19 cellular contexts compared by ENCODE assay signal in the genomic region with DNA sequence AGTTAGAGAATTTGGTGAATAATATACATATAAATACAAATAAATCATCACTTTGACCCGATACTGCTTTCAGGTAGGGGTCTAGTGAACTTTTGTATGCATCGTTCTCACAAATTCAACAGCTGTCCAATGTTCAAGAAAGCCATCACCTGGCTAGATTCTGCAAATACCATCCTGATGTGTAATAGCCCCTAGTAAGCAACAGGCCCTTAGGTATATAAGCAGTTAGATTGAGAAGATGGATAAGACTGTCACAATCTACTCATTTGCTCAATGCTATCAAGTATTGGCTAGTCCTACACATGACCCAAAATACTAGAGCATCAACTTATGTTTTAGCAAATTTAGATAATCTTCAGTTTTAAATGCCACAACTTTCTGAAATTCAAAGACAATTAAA. TPM values are rescaled to one million over a fixed set of nuclear protein-coding genes. Genes with fewer than 3 reads are reported as not detected.
A peak's percentile ranks its signal among the peaks of the same experiment; 100 is the strongest.
DNase-seq lines count a peak whose midpoint lies in the region; ATAC-seq and TF ChIP-seq lines count a peak whose summit lies in the region.
"Had no signal": no experiment of that assay in that cellular context is flagged by ENCODE, and none has a peak within 500 bp of the region (broad histone marks: within the 10 kb centered on the region; RNA-seq: fewer than 3 reads in every experiment).

No MANE protein-coding gene starts in this region.

- no peak overlapping the region for H3K4me2 ChIP-seq in trophoblast cell (ENCODE audit: low read length)

- no CpG with 5 or more reads among the region's 2 CpGs for WGBS in trophoblast cell (ENCODE audit: extremely low coverage, insufficient coverage, insufficient read length)

- H2BK120ac ChIP-seq in trophoblast cell (ENCODE audit: insufficient read depth, low read length, poor library complexity) = no peak overlapping the region

- no peak overlapping the region for H2BK12ac ChIP-seq in trophoblast cell (ENCODE audit: low read length)

- intact Hi-C loops in cardiac septum (cut with DNase I) = no loop called here

- H3K4me3 ChIP-seq in RWPE2 (ENCODE audit: severe bottlenecking) (no peak overlapping the region), trophoblast cell (ENCODE audit: low read depth, low read length) (no peak overlapping the region)
- H3K4me3 ChIP-seq: GM23248 had no signal

- no peak overlapping the region for H4K91ac ChIP-seq in trophoblast cell (ENCODE audit: low read depth, low read length)

- peaks cover 6% of the 10 kb centered on the region for H3K4me1 ChIP-seq in RWPE2 (ENCODE audit: insufficient read depth, poor library complexity, severe bottlenecking)
- peaks cover 29% of the 10 kb centered on the region for H3K4me1 ChIP-seq in foreskin keratinocyte
- peaks cover 4% of the 10 kb centered on the region in 2 experiments for H3K4me1 ChIP-seq in trophoblast cell (ENCODE audit: control insufficient read depth in 1 of 2, insufficient read depth in 2 of 2, low read length in 2 of 2)

- no peak for DNase-seq in RWPE2 (ENCODE audit: low spot score)
- DNase-seq in foreskin keratinocyte = peak; percentile 19 to 74
- peak; percentile 61 to 90 for DNase-seq in trophoblast cell
- DNase-seq in stimulated activated naive CD4-positive, alpha-beta T cell treated with Interleukin-2 at 50 U/mL for 16 hours (lab: John Stamatoyannopoulos, UW) = no peak
- DNase-seq in NCI-H774 (lab: John Stamatoyannopoulos, UW) = no peak
- DNase-seq in cardiac septum (ENCODE audit: low spot score) = no peak
- DNase-seq: C1 segment of cervical spinal cord; Calu3; CD4-positive, alpha-beta memory T cell; COR-L47; DMS153; DND-41; GM23248; H7; HCEC 1CT had no signal

- no peak overlapping the region for H4K12ac ChIP-seq in trophoblast cell (ENCODE audit: low read depth, low read length)

- no peak overlapping the region for H3K9ac ChIP-seq in trophoblast cell (ENCODE audit: low read length)
- H3K9ac ChIP-seq: GM23248 had no signal

- H4K8ac ChIP-seq in trophoblast cell (ENCODE audit: low read depth, low read length) = no peak overlapping the region

- H3K79me1 ChIP-seq in trophoblast cell (ENCODE audit: low read length) = no peaks in the 10 kb centered on the region

- H3K36me3 ChIP-seq in RWPE2 (ENCODE audit: low read depth) (no peaks in the 10 kb centered on the region), trophoblast cell (ENCODE audit: control insufficient read depth in 1 of 2, insufficient read depth in 2 of 2, low read length in 2 of 2) (no peaks in the 10 kb centered on the region)

- H3K9me3 ChIP-seq in RWPE2 (ENCODE audit: severe bottlenecking) (no peaks in the 10 kb centered on the region), trophoblast cell (ENCODE audit: insufficient read depth, low read depth, low read length) (no peaks in the 10 kb centered on the region)

- no peaks in the 10 kb centered on the region for H3K27me3 ChIP-seq in RWPE2 (ENCODE audit: insufficient read depth, poor library complexity, severe bottlenecking)
- no peaks in the 10 kb centered on the region for H3K27me3 ChIP-seq in foreskin keratinocyte
- H3K27me3 ChIP-seq in trophoblast cell (ENCODE audit: insufficient read depth, low read length) = no peaks in the 10 kb centered on the region

- no peak overlapping the region for H3K23ac ChIP-seq in trophoblast cell (ENCODE audit: low read length)

- no peak overlapping the region for H3K14ac ChIP-seq in trophoblast cell (ENCODE audit: low read length)

- H2AFZ ChIP-seq in trophoblast cell (ENCODE audit: insufficient read depth, low read length, poor library complexity) = no peak overlapping the region
- H2AFZ ChIP-seq: GM23248 had no signal

- no peak overlapping the region for H3K27ac ChIP-seq in RWPE2 (ENCODE audit: poor library complexity, severe bottlenecking)
- no peak overlapping the region for H3K27ac ChIP-seq in foreskin keratinocyte
- H3K27ac ChIP-seq in trophoblast cell (ENCODE audit: low read depth, low read length) = no peak overlapping the region
- H3K27ac ChIP-seq: GM23248 had no signal

- ATAC-seq in RWPE2 (ENCODE audit: low read depth) (peak; percentile 74; the same call in 2 of the 3 replicates), foreskin keratinocyte (peak; percentile 67)

- H3K79me2 ChIP-seq in trophoblast cell (ENCODE audit: control insufficient read depth, insufficient read depth, low read length, poor library complexity) = no peaks in the 10 kb centered on the region

- H2BK5ac ChIP-seq in trophoblast cell (ENCODE audit: low read depth, low read length, poor library complexity) = no peak overlapping the region

- no peak overlapping the region for H3K18ac ChIP-seq in trophoblast cell (ENCODE audit: low read length)

- TF ChIP-seq CTCF in RWPE2 (IDR thresholded peaks at IDR 0.05; ENCODE audit: poor library complexity, severe bottlenecking) (no peak), foreskin keratinocyte (conservative IDR thresholded peaks at IDR 0.05) (no peak)

- no peak overlapping the region for H2AK5ac ChIP-seq in trophoblast cell (ENCODE audit: low read length)

- H3K4ac ChIP-seq in trophoblast cell (ENCODE audit: low read depth, low read length) = no peak overlapping the region

RNA-seq across cellular contexts. Expression of gene DSG1, which starts 20.7 kb away (rescaled TPM):
- total RNA-seq in foreskin keratinocyte = 0.32 and 0.37 TPM in 2 replicates
- 0.07 and 0.10 TPM in 2 replicates for polyA plus RNA-seq in foreskin keratinocyte
- 0.01 TPM in 2 replicates for polyA plus RNA-seq in trophoblast cell (2013)
- 0.89 TPM for total RNA-seq in cardiac septum
- total RNA-seq: A172; A673; Calu3; CD4-positive, alpha-beta memory T cell; GM23248; H1 had no signal
- polyA plus RNA-seq: BJ; CD4-positive, alpha-beta memory T cell; GM23248 had no signal

Comparison
In these comparisons a context has a peak if more than half of its experiments do, and no peak if none do; other contexts are left out.
1. DNase-seq: peak in foreskin keratinocyte (2 of 2) and trophoblast cell (2 of 2); none in RWPE2 (single experiment), stimulated activated naive CD4-positive, alpha-beta T cell treated with Interleukin-2 at 50 U/mL for 16 hours (single experiment), NCI-H774 (single experiment) and cardiac septum (single experiment).